In the genomic region with DNA sequence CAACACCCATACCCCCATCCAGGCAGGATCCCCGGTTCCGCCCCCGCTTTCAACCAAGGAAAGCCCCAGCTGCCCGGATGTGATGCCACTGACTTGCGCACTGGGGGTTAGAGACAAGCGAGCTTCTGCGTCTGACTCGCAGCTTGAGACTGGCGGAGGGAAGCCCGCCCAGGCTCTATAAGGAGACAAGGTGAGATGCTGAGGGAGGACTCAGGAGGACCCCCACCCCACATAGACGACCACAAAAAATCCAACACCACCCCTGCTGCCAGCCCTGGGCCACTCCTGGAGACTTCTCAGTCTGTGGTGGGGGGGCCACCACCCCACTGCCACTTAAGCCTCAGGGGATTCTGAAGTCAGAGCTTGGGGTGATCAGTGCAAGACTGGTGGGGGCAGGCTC, we compare ENCODE assay signal across 19 cellular contexts. TPM values are rescaled to one million over a fixed set of nuclear protein-coding genes. Genes with fewer than 3 reads are reported as not detected.
DNase-seq lines count a peak whose midpoint lies in the region; ATAC-seq and TF ChIP-seq lines count a peak whose summit lies in the region.
"Had no signal": no experiment of that assay in that cellular context is flagged by ENCODE, and none has a peak within 500 bp of the region (broad histone marks: within the 10 kb centered on the region; RNA-seq: fewer than 3 reads in every experiment).

A gene with protein sequence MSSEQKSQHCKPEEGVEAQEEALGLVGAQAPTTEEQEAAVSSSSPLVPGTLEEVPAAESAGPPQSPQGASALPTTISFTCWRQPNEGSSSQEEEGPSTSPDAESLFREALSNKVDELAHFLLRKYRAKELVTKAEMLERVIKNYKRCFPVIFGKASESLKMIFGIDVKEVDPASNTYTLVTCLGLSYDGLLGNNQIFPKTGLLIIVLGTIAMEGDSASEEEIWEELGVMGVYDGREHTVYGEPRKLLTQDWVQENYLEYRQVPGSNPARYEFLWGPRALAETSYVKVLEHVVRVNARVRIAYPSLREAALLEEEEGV (plus strand): TSS at position 110 of the 400 bp plus-strand sequence. CDS start 10,776 bp downstream, outside the sequence.

- no peaks in the 10 kb centered on the region for H3K4me1 ChIP-seq in spleen
- H3K4me1 ChIP-seq: BE2C, Caco-2 had no signal

- no peak within 1 kb of the TSS for H3K4me3 ChIP-seq in spleen
- no peak within 1 kb of the TSS for H3K4me3 ChIP-seq in coronary artery

- WGBS in spleen, 5 donors = 86 to 100% (median 92%) methylated on average over 1 to 11 of the region's 11 CpGs

- TF ChIP-seq CTCF in spleen (IDR thresholded peaks at IDR 0.05 in 8 of 11, conservative IDR thresholded peaks at IDR 0.05 in 3 of 11) = no peak
- TF ChIP-seq CTCF in coronary artery (IDR thresholded peaks at IDR 0.05) = no peak

- H3K36me3 ChIP-seq in spleen = no peaks in the 10 kb centered on the region
- H3K36me3 ChIP-seq: BE2C had no signal

- DNase-seq in COLO829 (ENCODE audit: low spot score) = peak; percentile 29
- peak; percentile 10 for DNase-seq in DMS114 treated with DMSO at 0.1 percent for 48 hours (lab: John Stamatoyannopoulos, UW; ENCODE audit: unreplicated experiment)
- peak; percentile 36 to 40 for DNase-seq in SW 1271 (lab: John Stamatoyannopoulos, UW)
- DNase-seq in spleen = peak; percentile 55
- DNase-seq in coronary artery (ENCODE audit: low spot score) = no peak
- DNase-seq: ACHN; BE2C; C1 segment of cervical spinal cord; Caco-2; CD4-positive, CD25-positive, alpha-beta regulatory T cell; CD8-positive, alpha-beta memory T cell; DMS79 treated with DMSO at 0.1 percent for 48 hours; GF-D8; GOT3; H9 had no signal

- H3K9me3 ChIP-seq in spleen = no peaks in the 10 kb centered on the region
- H3K9me3 ChIP-seq: BE2C, Caco-2 had no signal

- TF ChIP-seq POLR2A in spleen (IDR thresholded peaks at IDR 0.05) = no peak

- no peak for ATAC-seq in HG03432 (IDR thresholded peaks at IDR 0.05; ENCODE audit: unreplicated experiment)
- no peak for ATAC-seq in HG03442 (IDR thresholded peaks at IDR 0.05; ENCODE audit: unreplicated experiment)

- H3K27ac ChIP-seq in spleen = no peak within 1 kb of the TSS
- H3K27ac ChIP-seq in coronary artery = no peak within 1 kb of the TSS
- H3K27ac ChIP-seq: HL-60 had no signal

- H3K27me3 ChIP-seq in spleen (replicated peaks in 1 of 7) = no peaks in the 10 kb centered on the region
- H3K27me3 ChIP-seq: BE2C had no signal

- intact Hi-C loops in spleen (cut with DNase I; ENCODE audit: low total_unique reads) = no loop called here

RNA-seq across cellular contexts. Expression of the gene that starts here (rescaled TPM):
- not detected for total RNA-seq in spleen
- not detected for polyA plus RNA-seq in spleen
- total RNA-seq: Caco-2; CD4-positive, CD25-positive, alpha-beta regulatory T cell; CD8-positive, alpha-beta memory T cell; HT1080 had no signal
- polyA plus RNA-seq: CD4-positive, CD25-positive, alpha-beta regulatory T cell; CD8-positive, alpha-beta memory T cell had no signal

Comparison
In these comparisons a context has a peak if more than half of its experiments do, and no peak if none do; other contexts are left out.
1. Peak in DNase-seq in spleen; RNA of the gene not detected or under 1 TPM.